Comparison of ENCODE assay signal across 8 cellular contexts in genomic region chr16:648786-649589, GRCh38. TPM values are rescaled to one million over a fixed set of nuclear protein-coding genes. Genes with fewer than 3 reads are reported as not detected.
DNase-seq lines count a peak whose midpoint lies in the region; ATAC-seq and TF ChIP-seq lines count a peak whose summit lies in the region.

Gene WDR90, plus strand, starts transcription at chr16:649365. Its CDS starts 52 bp downstream, at chr16:649417.

- peak within 1 kb of the TSS; percentile 85 for H3K27ac Mint-ChIP-seq in activated CD4-positive, alpha-beta T cell treated with anti-CD3 and anti-CD28 coated beads, Interleukin-2, amount 10 ng/mL, durations not matched to agents 24 days and 14 days

- ATAC-seq in GM19351 (IDR thresholded peaks at IDR 0.05; ENCODE audit: unreplicated experiment) (peak; percentile 86), HG03469 (IDR thresholded peaks at IDR 0.05; ENCODE audit: unreplicated experiment) (peak; percentile 59), left colon (peak; percentile 72)

- no peaks in the 10 kb centered on the region for H3K27me3 ChIP-seq in BE2C
- no peaks in the 10 kb centered on the region for H3K27me3 ChIP-seq in colonic mucosa

- intact Hi-C loops in activated CD4-positive, alpha-beta T cell treated with anti-CD3 and anti-CD28 coated beads, Interleukin-2, amount 10 ng/mL, durations not matched to agents 24 days and 14 days (cut with micrococcal nuclease), result loop anchor here (1.0 to 2.0 kb wide), 4 partner anchors 8 to 60 kb away; partner anchors contain the start of genes JMJD8 and MCRIP2
- intact Hi-C loops in colonic mucosa (cut with DNase I) (no loop called here), left colon (cut with DNase I, micrococcal nuclease) (no loop called here)

- H3K27me3 Mint-ChIP-seq in activated CD4-positive, alpha-beta T cell treated with anti-CD3 and anti-CD28 coated beads, Interleukin-2, amount 10 ng/mL, durations not matched to agents 24 days and 14 days, result no peaks in the 10 kb centered on the region

- H3K9ac ChIP-seq in colonic mucosa (ENCODE audit: low read depth in 2 of 2, low read length in 2 of 2), result peak within 1 kb of the TSS; percentile 82 to 95

- no peaks in the 10 kb centered on the region; the same call in 1 of the 2 replicates for H3K36me3 ChIP-seq in BE2C
- no peaks in the 10 kb centered on the region for H3K36me3 ChIP-seq in colonic mucosa

- H3K4me1 ChIP-seq in BE2C (no peaks in the 10 kb centered on the region), colonic mucosa (peaks cover 29% of the 10 kb centered on the region)

- peaks cover 7% of the 10 kb centered on the region for H3K4me1 Mint-ChIP-seq in activated CD4-positive, alpha-beta T cell treated with anti-CD3 and anti-CD28 coated beads, Interleukin-2, amount 10 ng/mL, durations not matched to agents 24 days and 14 days

- H3K4me3 ChIP-seq in BE2C (ENCODE audit: low read depth, low read length), result peak within 1 kb of the TSS; percentile 82
- peak within 1 kb of the TSS; percentile 97 for H3K4me3 ChIP-seq in colonic mucosa

- peak within 1 kb of the TSS; percentile 80 for H3K27ac ChIP-seq in colonic mucosa

- H3K4me3 Mint-ChIP-seq in activated CD4-positive, alpha-beta T cell treated with anti-CD3 and anti-CD28 coated beads, Interleukin-2, amount 10 ng/mL, durations not matched to agents 24 days and 14 days, result peak within 1 kb of the TSS; percentile 86

- peaks cover 10% of the 10 kb centered on the region for H3K36me3 Mint-ChIP-seq in activated CD4-positive, alpha-beta T cell treated with anti-CD3 and anti-CD28 coated beads, Interleukin-2, amount 10 ng/mL, durations not matched to agents 24 days and 14 days (ENCODE audit: low read depth)

- H3K9me3 Mint-ChIP-seq in activated CD4-positive, alpha-beta T cell treated with anti-CD3 and anti-CD28 coated beads, Interleukin-2, amount 10 ng/mL, durations not matched to agents 24 days and 14 days, result no peaks in the 10 kb centered on the region

- H3K9me3 ChIP-seq in BE2C (no peaks in the 10 kb centered on the region), colonic mucosa (no peaks in the 10 kb centered on the region)

- TF ChIP-seq CTCF in BE2C (IDR thresholded peaks at IDR 0.05; ENCODE audit: low read depth, low read length) (no peak), colonic mucosa (IDR thresholded peaks at IDR 0.05) (no peak)

- DNase-seq in BE2C (peak; percentile 97), NCI-H526 (lab: John Stamatoyannopoulos, UW) (peak; percentile 74 to 93), colonic mucosa (peak; percentile 96), left colon (peak; percentile 95 to 96)
- peak; percentile 98 for DNase-seq in activated CD4-positive, alpha-beta T cell treated with anti-CD3 and anti-CD28 coated beads, Interleukin-2, amount 10 ng/mL, durations not matched to agents 24 days and 14 days
- peak; percentile 80 to 92 (median 89) for DNase-seq in stimulated activated CD4-positive, alpha-beta T cell treated with anti-CD3 and anti-CD28 coated beads, Interleukin-1b, Interleukin-23, amount 100 ng/mL, for 24 hours (ENCODE audit: low read depth in 4 of 4, low spot score in 1 of 4)

RNA-seq across cellular contexts. Expression of gene WDR90, which starts in this region (rescaled TPM):
- polyA plus RNA-seq in BE2C (2012; ENCODE audit: insufficient read depth, insufficient read length, low read depth), result 44.4 TPM
- 99.9 and 111 TPM in 2 replicates for total RNA-seq in activated CD4-positive, alpha-beta T cell treated with anti-CD3 and anti-CD28 coated beads, Interleukin-2, amount 10 ng/mL, durations not matched to agents 24 days and 14 days
- total RNA-seq in colonic mucosa (100 to 1,000 TPM in 1 of 2 donors, 10 to 100 TPM in 1; 25.1 to 122 TPM), left colon (10 to 100 TPM; 28.3 to 57.6 TPM)

Comparison
In these comparisons a context has a peak if more than half of its experiments do, and no peak if none do; other contexts are left out.
1. Peak in every context shown above with its lines: DNase-seq, ATAC-seq, H3K4me3 ChIP-seq and H3K27ac ChIP-seq.